8 cellular contexts compared by ENCODE assay signal in genomic region chr17:57604771-57605733, GRCh38.
A peak's percentile ranks its signal among the peaks of the same experiment; 100 is the strongest.
DNase-seq lines count a peak whose midpoint lies in the region; ATAC-seq and TF ChIP-seq lines count a peak whose summit lies in the region.

No MANE protein-coding gene starts in this region.

- peak overlapping the region in 1 of 2 experiments; percentile 67 for H3K18ac ChIP-seq in mesenchymal stem cell (ENCODE audit: low read depth in 1 of 2, low read length in 2 of 2)

- no peaks in the 10 kb centered on the region for H3K9me3 Mint-ChIP-seq in dendritic cell treated with granulocyte-macrophage colony-stimulating factor and Interleukin-4, amounts not matched to agents 40 ng/mL and 50 ng/mL, for 4 days

- no peak overlapping the region for H3K23ac ChIP-seq in mesenchymal stem cell (ENCODE audit: low read length in 2 of 2)

- no peak overlapping the region for H2AK5ac ChIP-seq in mesenchymal stem cell (ENCODE audit: low read length, severe bottlenecking)

- H3K4me2 ChIP-seq in DOHH2 (ENCODE audit: low read length) (peak overlapping the region; percentile 86), mesenchymal stem cell (ENCODE audit: low read length, poor library complexity, severe bottlenecking) (no peak overlapping the region)

- no peaks in the 10 kb centered on the region for H3K9me2 ChIP-seq in DOHH2 (replicated peaks; ENCODE audit: control insufficient read depth, low read length)

- TF ChIP-seq CTCF in DOHH2 (IDR thresholded peaks at IDR 0.05; ENCODE audit: low read depth, low read length, poor library complexity, severe bottlenecking) (peak; percentile 65), tibial nerve (IDR thresholded peaks at IDR 0.05) (no peak)

- peak overlapping the region; percentile 84 for H3K27ac Mint-ChIP-seq in dendritic cell treated with granulocyte-macrophage colony-stimulating factor and Interleukin-4, amounts not matched to agents 40 ng/mL and 50 ng/mL, for 4 days

- H2BK12ac ChIP-seq in mesenchymal stem cell (ENCODE audit: low read length in 2 of 2), result peak overlapping the region in 1 of 2 experiments; percentile 59

- H3K4me3 Mint-ChIP-seq in dendritic cell treated with granulocyte-macrophage colony-stimulating factor and Interleukin-4, amounts not matched to agents 40 ng/mL and 50 ng/mL, for 4 days, result peak overlapping the region; percentile 18

- no peaks in the 10 kb centered on the region for H3K27me3 Mint-ChIP-seq in dendritic cell treated with granulocyte-macrophage colony-stimulating factor and Interleukin-4, amounts not matched to agents 40 ng/mL and 50 ng/mL, for 4 days

- H2BK120ac ChIP-seq in mesenchymal stem cell (ENCODE audit: low read depth, low read length), result no peak overlapping the region

- H3K4me1 Mint-ChIP-seq in dendritic cell treated with granulocyte-macrophage colony-stimulating factor and Interleukin-4, amounts not matched to agents 40 ng/mL and 50 ng/mL, for 4 days (ENCODE audit: low read depth), result peaks cover 52% of the 10 kb centered on the region

- H3F3A ChIP-seq in DOHH2 (ENCODE audit: control insufficient read depth, insufficient read depth), result peaks cover 19% of the 10 kb centered on the region

- H3K4ac ChIP-seq in mesenchymal stem cell (ENCODE audit: low read depth in 1 of 2, low read length in 2 of 2), result no peak overlapping the region

- peaks cover 8% of the 10 kb centered on the region for H3K79me1 ChIP-seq in mesenchymal stem cell (replicated peaks; ENCODE audit: low read length, poor library complexity, severe bottlenecking)

- WGBS in mesenchymal stem cell, result 72% methylated on average over 21 of the region's 24 CpGs
- WGBS in tibial nerve, 2 donors, result 23 to 29% methylated on average over 24 of the region's 24 CpGs

- H3K27me3 ChIP-seq in DOHH2 (ENCODE audit: control insufficient read depth, low read length), result no peaks in the 10 kb centered on the region
- no peaks in the 10 kb centered on the region for H3K27me3 ChIP-seq in mesenchymal stem cell (ENCODE audit: control insufficient read depth in 1 of 2, insufficient read depth in 1 of 2, low read length in 2 of 2)
- no peaks in the 10 kb centered on the region for H3K27me3 ChIP-seq in tibial nerve

- H3K27ac ChIP-seq in DOHH2 (ENCODE audit: low read depth, low read length) (peak overlapping the region; percentile 93), mesenchymal stem cell (ENCODE audit: low read length, poor library complexity, severe bottlenecking) (no peak overlapping the region), tibial nerve (peak overlapping the region; percentile 14 to 73 (median 67))

- peak overlapping the region; percentile 10 for H4K8ac ChIP-seq in mesenchymal stem cell (ENCODE audit: low read length)

- H4K20me1 ChIP-seq in DOHH2 (ENCODE audit: control insufficient read depth, insufficient read depth, low read depth, low read length), result no peaks in the 10 kb centered on the region

- no peaks in the 10 kb centered on the region for H3K79me2 ChIP-seq in DOHH2 (ENCODE audit: control insufficient read depth, low read length)

- H2BK15ac ChIP-seq in mesenchymal stem cell (ENCODE audit: low read depth, poor library complexity, severe bottlenecking), result no peak overlapping the region

- H3K4me3 ChIP-seq in DOHH2 (ENCODE audit: low read length) (peak overlapping the region; percentile 63), mesenchymal stem cell (ENCODE audit: insufficient read depth in 1 of 2, low read depth in 1 of 2, low read length in 2 of 2) (no peak overlapping the region), tibial nerve (peak overlapping the region in 2 of 4 donors; percentile 0 to 12)

- peaks cover 27% of the 10 kb centered on the region for H3K36me3 ChIP-seq in DOHH2 (ENCODE audit: control insufficient read depth, low read length)
- peaks cover 0 to 9% of the 10 kb centered on the region in 2 experiments for H3K36me3 ChIP-seq in mesenchymal stem cell (ENCODE audit: control insufficient read depth in 1 of 2, insufficient read depth in 2 of 2, low read depth in 1 of 2, low read length in 2 of 2)
- no peaks in the 10 kb centered on the region for H3K36me3 ChIP-seq in tibial nerve

- peak; percentile 58 for ATAC-seq in GM21717 (IDR thresholded peaks at IDR 0.05; ENCODE audit: unreplicated experiment)

- TF ChIP-seq EP300 in tibial nerve (IDR thresholded peaks at IDR 0.05), result peak in 1 of 2 donors; percentile 15

- H3K14ac ChIP-seq in mesenchymal stem cell (ENCODE audit: low read length in 2 of 2), result peak overlapping the region in 1 of 2 experiments; percentile 30

- H3K9me3 ChIP-seq in DOHH2 (ENCODE audit: control insufficient read depth, insufficient read depth, low read length) (no peaks in the 10 kb centered on the region), mesenchymal stem cell (ENCODE audit: control insufficient read depth, low read length) (no peaks in the 10 kb centered on the region), tibial nerve (no peaks in the 10 kb centered on the region)

- H2BK5ac ChIP-seq in mesenchymal stem cell (ENCODE audit: low read depth, low read length, poor library complexity, severe bottlenecking), result no peak overlapping the region

- H2AFZ ChIP-seq in mesenchymal stem cell (ENCODE audit: low read depth, low read length), result no peak overlapping the region

- H3K4me1 ChIP-seq in DOHH2 (ENCODE audit: control insufficient read depth, low read length) (peaks cover 72% of the 10 kb centered on the region), mesenchymal stem cell (ENCODE audit: control insufficient read depth, insufficient read depth, low read depth, low read length) (peaks cover 20% of the 10 kb centered on the region), tibial nerve (peaks cover 0 to 27% (median 18%) of the 10 kb centered on the region in 4 donors)

- DNase-seq in NCI-H1048 (lab: John Stamatoyannopoulos, UW) (peak; percentile 51), SW480 (ENCODE audit: low spot score) (peak; percentile 56), mesenchymal stem cell (peak; percentile 64), tibial nerve (ENCODE audit: low spot score in 2 of 2) (peak in 1 of 2 donors; percentile 35), germinal center (ENCODE audit: low spot score) (no peak)

- H3K36me3 Mint-ChIP-seq in dendritic cell treated with granulocyte-macrophage colony-stimulating factor and Interleukin-4, amounts not matched to agents 40 ng/mL and 50 ng/mL, for 4 days (ENCODE audit: low read depth), result no peaks in the 10 kb centered on the region

- no peak overlapping the region for H3K9ac ChIP-seq in mesenchymal stem cell (ENCODE audit: low read length)

- H4K91ac ChIP-seq in mesenchymal stem cell (ENCODE audit: low read length), result peak overlapping the region; percentile 43

- TF ChIP-seq POLR2A in tibial nerve (IDR thresholded peaks at IDR 0.05), result no peak

- intact Hi-C loops in dendritic cell treated with granulocyte-macrophage colony-stimulating factor and Interleukin-4, amounts not matched to agents 40 ng/mL and 50 ng/mL, for 4 days (cut with micrococcal nuclease), result no loop called here
